ENCODE assay signal across 23 cellular contexts in the genomic region with DNA sequence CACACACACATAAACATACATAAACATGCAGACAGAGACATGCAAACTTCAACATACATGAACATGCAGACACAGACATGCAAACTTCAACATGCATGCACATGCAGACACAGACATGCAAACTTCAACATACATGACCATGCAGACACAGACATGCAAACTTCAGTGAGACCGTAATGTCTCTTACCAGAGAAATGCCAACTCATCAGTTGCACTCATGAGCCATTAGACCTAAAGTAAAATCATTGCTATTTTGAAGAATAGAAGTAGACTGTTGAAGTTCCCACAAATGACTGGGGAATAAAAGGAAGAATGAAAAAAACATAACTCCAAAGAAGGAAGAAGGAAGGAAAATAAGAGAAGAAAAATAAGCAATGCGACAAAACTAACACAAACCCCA.
DNase-seq lines count a peak whose midpoint lies in the region; ATAC-seq and TF ChIP-seq lines count a peak whose summit lies in the region.
"Had no signal": no experiment of that assay in that cellular context is flagged by ENCODE, and none has a peak within 500 bp of the region (broad histone marks: within the 10 kb centered on the region; RNA-seq: fewer than 3 reads in every experiment).

No MANE protein-coding gene starts in this region.

- peak overlapping the region; percentile 43 for H3K9ac ChIP-seq in mesenchymal stem cell (ENCODE audit: low read length)
- H3K9ac ChIP-seq: BLaER1 treated with 17β-estradiol and CSF1 and Interleukin-3, amounts not matched to agents 10 nM and 100 nM had no signal

- no peaks in the 10 kb centered on the region for H3K27me3 Mint-ChIP-seq in activated CD4-positive, alpha-beta T cell treated with anti-CD3 and anti-CD28 coated beads, Interleukin-2, amount 10 ng/mL, durations not matched to agents 24 days and 14 days
- H3K27me3 Mint-ChIP-seq: CD4-positive, alpha-beta T cell had no signal

- no peak overlapping the region for H2BK12ac ChIP-seq in mesenchymal stem cell (ENCODE audit: low read length in 2 of 2)

- H3K4me3 ChIP-seq in mesenchymal stem cell (ENCODE audit: insufficient read depth in 1 of 2, low read depth in 1 of 2, low read length in 2 of 2) (no peak overlapping the region), osteoblast (ENCODE audit: insufficient read depth, low read length) (no peak overlapping the region)
- H3K4me3 ChIP-seq: BLaER1 treated with 17β-estradiol and CSF1 and Interleukin-3, amounts not matched to agents 10 nM and 100 nM; GM23338 had no signal

- no peak overlapping the region for H3K14ac ChIP-seq in mesenchymal stem cell (ENCODE audit: low read length in 2 of 2)

- TF ChIP-seq CTCF in osteoblast (IDR thresholded peaks at IDR 0.05; ENCODE audit: extremely low read depth, low read depth, low read length): no peak

- H3K9me3 ChIP-seq in mesenchymal stem cell (ENCODE audit: control insufficient read depth, low read length) (no peaks in the 10 kb centered on the region), osteoblast (ENCODE audit: low read depth, low read length) (no peaks in the 10 kb centered on the region)
- H3K9me3 ChIP-seq: BE2C had no signal

- H3K27ac Mint-ChIP-seq in activated CD4-positive, alpha-beta T cell treated with anti-CD3 and anti-CD28 coated beads, Interleukin-2, amount 10 ng/mL, durations not matched to agents 24 days and 14 days: no peak overlapping the region
- no peak overlapping the region for H3K27ac Mint-ChIP-seq in stimulated activated effector memory CD8-positive, alpha-beta T cell treated with anti-CD3 and anti-CD28 coated beads, Interleukin-12 subunit alpha, Interleukin-12 subunit beta, amount 100 ng/mL, for 72 hours
- H3K27ac Mint-ChIP-seq: CD14-positive monocyte; CD4-positive, alpha-beta T cell; CD8-positive, alpha-beta memory T cell; GM23338; H9 had no signal

- H3K4me1 ChIP-seq in mesenchymal stem cell (ENCODE audit: control insufficient read depth, insufficient read depth, low read depth, low read length) (peaks cover 3% of the 10 kb centered on the region), osteoblast (ENCODE audit: insufficient read depth, low read length) (no peaks in the 10 kb centered on the region)
- H3K4me1 ChIP-seq: BE2C; BLaER1 treated with 17β-estradiol and CSF1 and Interleukin-3, amounts not matched to agents 10 nM and 100 nM had no signal

- intact Hi-C loops in activated CD4-positive, alpha-beta T cell treated with anti-CD3 and anti-CD28 coated beads, Interleukin-2, amount 10 ng/mL, durations not matched to agents 24 days and 14 days (cut with micrococcal nuclease): no loop called here
- intact Hi-C loops in left colon (cut with DNase I, micrococcal nuclease): no loop called here

- H4K8ac ChIP-seq in mesenchymal stem cell (ENCODE audit: low read length): no peak overlapping the region

- ATAC-seq in stimulated activated effector memory CD8-positive, alpha-beta T cell treated with anti-CD3 and anti-CD28 coated beads, Interleukin-12 subunit alpha, Interleukin-12 subunit beta, amount 100 ng/mL, for 72 hours: no peak
- ATAC-seq in left colon: no peak
- ATAC-seq: GM23338, HCT116 had no signal

- no peaks in the 10 kb centered on the region for H3K4me1 Mint-ChIP-seq in activated CD4-positive, alpha-beta T cell treated with anti-CD3 and anti-CD28 coated beads, Interleukin-2, amount 10 ng/mL, durations not matched to agents 24 days and 14 days
- H3K4me1 Mint-ChIP-seq in stimulated activated effector memory CD8-positive, alpha-beta T cell treated with anti-CD3 and anti-CD28 coated beads, Interleukin-12 subunit alpha, Interleukin-12 subunit beta, amount 100 ng/mL, for 72 hours: no peaks in the 10 kb centered on the region
- H3K4me1 Mint-ChIP-seq: CD14-positive monocyte; CD8-positive, alpha-beta memory T cell; GM23338 had no signal

- H3K27me3 ChIP-seq in mesenchymal stem cell (ENCODE audit: control insufficient read depth in 1 of 2, insufficient read depth in 1 of 2, low read length in 2 of 2): no peaks in the 10 kb centered on the region
- no peaks in the 10 kb centered on the region for H3K27me3 ChIP-seq in osteoblast (ENCODE audit: insufficient read depth, low read length)
- H3K27me3 ChIP-seq: BE2C; BLaER1 treated with 17β-estradiol and CSF1 and Interleukin-3, amounts not matched to agents 10 nM and 100 nM had no signal

- H4K91ac ChIP-seq in mesenchymal stem cell (ENCODE audit: low read length): no peak overlapping the region

- no peak overlapping the region for H3K4me3 Mint-ChIP-seq in activated CD4-positive, alpha-beta T cell treated with anti-CD3 and anti-CD28 coated beads, Interleukin-2, amount 10 ng/mL, durations not matched to agents 24 days and 14 days
- no peak overlapping the region for H3K4me3 Mint-ChIP-seq in stimulated activated effector memory CD8-positive, alpha-beta T cell treated with anti-CD3 and anti-CD28 coated beads, Interleukin-12 subunit alpha, Interleukin-12 subunit beta, amount 100 ng/mL, for 72 hours
- H3K4me3 Mint-ChIP-seq: CD14-positive monocyte; CD4-positive, alpha-beta T cell; CD8-positive, alpha-beta memory T cell; GM23338; H9 had no signal

- H2BK120ac ChIP-seq in mesenchymal stem cell (ENCODE audit: low read depth, low read length): no peak overlapping the region

- H3K27ac ChIP-seq in mesenchymal stem cell (ENCODE audit: low read length, poor library complexity, severe bottlenecking): no peak overlapping the region
- no peak overlapping the region for H3K27ac ChIP-seq in osteoblast (ENCODE audit: low read depth, low read length)
- H3K27ac ChIP-seq: 22Rv1; BLaER1 treated with 17β-estradiol and CSF1 and Interleukin-3, amounts not matched to agents 10 nM and 100 nM had no signal

- no peaks in the 10 kb centered on the region for H4K20me1 ChIP-seq in osteoblast (ENCODE audit: insufficient read depth, low read length)
- H4K20me1 ChIP-seq: BLaER1 treated with 17β-estradiol and CSF1 and Interleukin-3, amounts not matched to agents 10 nM and 100 nM had no signal

- no peaks in the 10 kb centered on the region for H3K79me1 ChIP-seq in mesenchymal stem cell (replicated peaks; ENCODE audit: low read length, poor library complexity, severe bottlenecking)

- H2AK5ac ChIP-seq in mesenchymal stem cell (ENCODE audit: low read length, severe bottlenecking): no peak overlapping the region

- no peak overlapping the region for H3K18ac ChIP-seq in mesenchymal stem cell (ENCODE audit: low read depth in 1 of 2, low read length in 2 of 2)

- H2BK5ac ChIP-seq in mesenchymal stem cell (ENCODE audit: low read depth, low read length, poor library complexity, severe bottlenecking): no peak overlapping the region

- no peak overlapping the region for H2BK15ac ChIP-seq in mesenchymal stem cell (ENCODE audit: low read depth, poor library complexity, severe bottlenecking)

- no peaks in the 10 kb centered on the region for H3K79me2 ChIP-seq in osteoblast (ENCODE audit: insufficient read depth, low read length)

- H3K36me3 Mint-ChIP-seq in activated CD4-positive, alpha-beta T cell treated with anti-CD3 and anti-CD28 coated beads, Interleukin-2, amount 10 ng/mL, durations not matched to agents 24 days and 14 days (ENCODE audit: low read depth): no peaks in the 10 kb centered on the region
- H3K36me3 Mint-ChIP-seq in stimulated activated effector memory CD8-positive, alpha-beta T cell treated with anti-CD3 and anti-CD28 coated beads, Interleukin-12 subunit alpha, Interleukin-12 subunit beta, amount 100 ng/mL, for 72 hours: no peaks in the 10 kb centered on the region
- H3K36me3 Mint-ChIP-seq: CD14-positive monocyte; CD8-positive, alpha-beta memory T cell had no signal

- no peaks in the 10 kb centered on the region for H3K36me3 ChIP-seq in mesenchymal stem cell (ENCODE audit: control insufficient read depth in 1 of 2, insufficient read depth in 2 of 2, low read depth in 1 of 2, low read length in 2 of 2)
- no peaks in the 10 kb centered on the region for H3K36me3 ChIP-seq in osteoblast (ENCODE audit: insufficient read depth, low read length)
- H3K36me3 ChIP-seq: BE2C; BLaER1 treated with 17β-estradiol and CSF1 and Interleukin-3, amounts not matched to agents 10 nM and 100 nM had no signal

- H3K4me2 ChIP-seq in mesenchymal stem cell (ENCODE audit: low read length, poor library complexity, severe bottlenecking) (no peak overlapping the region), osteoblast (ENCODE audit: insufficient read depth, low read length) (no peak overlapping the region)
- H3K4me2 ChIP-seq: BLaER1 treated with 17β-estradiol and CSF1 and Interleukin-3, amounts not matched to agents 10 nM and 100 nM; GM23338 had no signal

- no CpG with 5 or more reads among the region's 2 CpGs for WGBS in mesenchymal stem cell

- H3K23ac ChIP-seq in mesenchymal stem cell (ENCODE audit: low read length in 2 of 2): no peak overlapping the region

- H3K9me3 Mint-ChIP-seq in activated CD4-positive, alpha-beta T cell treated with anti-CD3 and anti-CD28 coated beads, Interleukin-2, amount 10 ng/mL, durations not matched to agents 24 days and 14 days: no peaks in the 10 kb centered on the region
- H3K9me3 Mint-ChIP-seq in stimulated activated effector memory CD8-positive, alpha-beta T cell treated with anti-CD3 and anti-CD28 coated beads, Interleukin-12 subunit alpha, Interleukin-12 subunit beta, amount 100 ng/mL, for 72 hours: no peaks in the 10 kb centered on the region
- H3K9me3 Mint-ChIP-seq: CD4-positive, alpha-beta T cell had no signal

- H2AFZ ChIP-seq in mesenchymal stem cell (ENCODE audit: low read depth, low read length) (no peak overlapping the region), osteoblast (ENCODE audit: low read length) (peak overlapping the region; percentile 52)

- peak; percentile 15 for DNase-seq in activated CD4-positive, alpha-beta T cell treated with anti-CD3 and anti-CD28 coated beads, Interleukin-2, amount 10 ng/mL, durations not matched to agents 24 days and 14 days
- no peak for DNase-seq in activated CD4-positive, alpha-beta T cell treated with anti-CD3 and anti-CD28 coated beads for 1 hour
- peak; percentile 50 for DNase-seq in RPMI8226
- no peak for DNase-seq in mesenchymal stem cell
- DNase-seq in osteoblast (ENCODE audit: insufficient read length, low spot score, missing footprints): no peak
- DNase-seq in stimulated activated effector memory CD8-positive, alpha-beta T cell treated with anti-CD3 and anti-CD28 coated beads, Interleukin-12 subunit alpha, Interleukin-12 subunit beta, amount 100 ng/mL, for 72 hours (ENCODE audit: low spot score in 2 of 2): no peak
- DNase-seq in left colon: no peak
- no peak for DNase-seq in NOMO-1 (lab: John Stamatoyannopoulos, UW; ENCODE audit: unreplicated experiment in 2 of 2)
- DNase-seq: ACHN; AML-193; BE2C; CD4-positive, alpha-beta T cell; CD8-positive, alpha-beta memory T cell; DMS 273 treated with DMSO at 0.1 percent for 48 hours; DMS79; EL; GF-D8; H9 had no signal

- H3K4ac ChIP-seq in mesenchymal stem cell (ENCODE audit: low read depth in 1 of 2, low read length in 2 of 2): no peak overlapping the region

Comparison
In these comparisons a context has a peak if more than half of its experiments do, and no peak if none do; other contexts are left out.
1. DNase-seq: peak in activated CD4-positive, alpha-beta T cell treated with anti-CD3 and anti-CD28 coated beads, Interleukin-2, amount 10 ng/mL, durations not matched to agents 24 days and 14 days (single experiment) and RPMI8226 (single experiment); none in activated CD4-positive, alpha-beta T cell treated with anti-CD3 and anti-CD28 coated beads for 1 hour (single experiment), mesenchymal stem cell (single experiment), osteoblast (single experiment), stimulated activated effector memory CD8-positive, alpha-beta T cell treated with anti-CD3 and anti-CD28 coated beads, Interleukin-12 subunit alpha, Interleukin-12 subunit beta, amount 100 ng/mL, for 72 hours (0 of 2), left colon (0 of 2) and NOMO-1 (0 of 2).